1 cellular context compared by ENCODE assay signal in the genomic region with DNA sequence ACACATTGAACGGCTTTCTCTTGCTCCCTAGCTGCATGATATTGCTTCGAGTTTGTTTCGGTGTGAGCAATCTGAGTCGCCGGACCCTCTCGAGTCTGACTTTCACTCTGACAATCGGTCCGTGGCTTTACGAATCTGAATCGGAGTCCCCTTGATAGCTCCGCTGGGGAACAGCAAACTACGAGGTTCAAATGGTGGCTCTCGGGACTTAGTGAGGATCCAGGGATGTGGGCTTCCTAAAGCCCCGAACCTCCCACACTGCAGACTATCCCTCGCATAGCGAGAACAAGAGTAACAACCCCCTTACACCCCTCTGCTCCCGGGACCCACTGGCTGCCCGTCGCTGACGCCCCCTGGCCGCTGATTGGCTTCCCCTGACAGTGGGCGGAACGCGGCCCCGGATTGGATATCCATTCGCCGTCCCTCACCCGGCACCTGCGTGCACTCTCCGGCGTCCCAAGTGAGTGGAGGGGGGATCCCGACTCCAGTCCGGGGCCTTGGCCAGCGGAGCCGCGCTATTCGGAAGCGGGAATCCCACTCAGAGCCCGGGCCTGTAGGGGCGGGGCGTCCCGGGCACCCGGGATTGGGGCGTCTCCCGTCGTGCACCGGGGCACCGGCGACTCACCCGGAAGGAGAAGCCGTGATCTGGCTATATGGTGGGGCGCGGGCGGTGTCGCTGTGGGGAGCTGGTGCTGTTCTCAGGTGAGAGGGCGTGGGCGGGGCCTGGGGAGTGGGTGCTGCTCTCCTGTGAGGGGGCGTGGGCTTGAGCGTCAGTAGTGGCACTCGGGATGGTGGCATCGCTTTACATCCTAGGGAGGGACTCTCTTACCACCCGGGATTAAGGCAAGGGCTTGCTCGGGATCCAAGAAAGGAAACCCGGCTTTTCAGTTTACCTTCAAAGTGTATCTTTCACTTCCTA.
TF ChIP-seq lines count a peak whose summit lies in the region.

A gene with protein sequence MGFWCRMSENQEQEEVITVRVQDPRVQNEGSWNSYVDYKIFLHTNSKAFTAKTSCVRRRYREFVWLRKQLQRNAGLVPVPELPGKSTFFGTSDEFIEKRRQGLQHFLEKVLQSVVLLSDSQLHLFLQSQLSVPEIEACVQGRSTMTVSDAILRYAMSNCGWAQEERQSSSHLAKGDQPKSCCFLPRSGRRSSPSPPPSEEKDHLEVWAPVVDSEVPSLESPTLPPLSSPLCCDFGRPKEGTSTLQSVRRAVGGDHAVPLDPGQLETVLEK (plus strand): TSS at position 630 of the 919 bp plus-strand sequence. CDS start 4,278 bp downstream, outside the sequence.

TF ChIP-seq in HEK293, 187 proteins besides CTCF, POLR2A, EP300 and RAD21 (continued from another document and continues in another):
- TF ChIP-seq ZNF423 (tag by site-specific recombination; IDR thresholded peaks at IDR 0.05) (peak; percentile 40; the same call in 1 of the 2 replicates), ZNF10 (tag by site-specific recombination; IDR thresholded peaks at IDR 0.05) (peak; percentile 46; the same call in 1 of the 2 replicates), YY1 (tag by site-specific recombination; IDR thresholded peaks at IDR 0.05) (0 out of 2 replicates have a peak, but pooled peaks have one; percentile 22), ZNF335 (tag by site-specific recombination; conservative IDR thresholded peaks at IDR 0.05) (peak; percentile 68), KLF8 (tag by site-specific recombination; IDR thresholded peaks at IDR 0.05) (peak; percentile 96), KLF1 (tag by site-specific recombination; IDR thresholded peaks at IDR 0.05) (peak; percentile 88), GLIS1 (tag by site-specific recombination; IDR thresholded peaks at IDR 0.05) (peak; percentile 59), ZBTB17 (tag by site-specific recombination; IDR thresholded peaks at IDR 0.05) (peak; percentile 82), ZNF174 (tag by site-specific recombination; IDR thresholded peaks at IDR 0.05) (no peak), ZNF654 (tag by site-specific recombination; IDR thresholded peaks at IDR 0.05; ENCODE audit: low read depth) (no peak), ZNF76 (tag by site-specific recombination; IDR thresholded peaks at IDR 0.05; ENCODE audit: borderline replicate concordance, low read depth) (peak; percentile 93), ZNF580 (tag by site-specific recombination; IDR thresholded peaks at IDR 0.05) (0 out of 2 replicates have a peak, but pooled peaks have one; percentile 11), ZNF514 (tag by site-specific recombination; IDR thresholded peaks at IDR 0.05) (no peak), MZF1 (tag by site-specific recombination; IDR thresholded peaks at IDR 0.05; ENCODE audit: borderline replicate concordance) (peak; percentile 29; the same call in 1 of the 2 replicates), ZNF747 (tag by site-specific recombination; IDR thresholded peaks at IDR 0.05) (no peak), ZNF155 (tag by site-specific recombination; IDR thresholded peaks at IDR 0.05) (no peak), ZNF114 (tag by site-specific recombination; IDR thresholded peaks at IDR 0.05) (no peak), ZNF560 (tag by site-specific recombination; IDR thresholded peaks at IDR 0.05; ENCODE audit: borderline replicate concordance) (no peak), GLIS2 (tag by site-specific recombination; IDR thresholded peaks at IDR 0.05) (peak; percentile 64), EGR2 (tag by site-specific recombination; IDR thresholded peaks at IDR 0.05; ENCODE audit: low read depth) (peak; percentile 97), ZEB2 (tag by site-specific recombination; IDR thresholded peaks at IDR 0.05) (peak; percentile 94), ZNF341 (tag by site-specific recombination; IDR thresholded peaks at IDR 0.05; ENCODE audit: low read depth) (peak; percentile 80), ZNF521 (tag by site-specific recombination; IDR thresholded peaks at IDR 0.05) (no peak), ZXDB (tag by site-specific recombination; IDR thresholded peaks at IDR 0.05) (peak; percentile 71), ZFP3 (tag by site-specific recombination; IDR thresholded peaks at IDR 0.05; ENCODE audit: low read depth) (no peak), ZBTB21 (tag by site-specific recombination; IDR thresholded peaks at IDR 0.05) (no peak), ZNF24 (tag by site-specific recombination; IDR thresholded peaks at IDR 0.05) (no peak), KLF7 (tag by site-specific recombination; IDR thresholded peaks at IDR 0.05; ENCODE audit: borderline replicate concordance) (peak; percentile 83; the same call in 1 of the 2 replicates), ZNF398 (tag by site-specific recombination; IDR thresholded peaks at IDR 0.05) (peak; percentile 96), ZNF544 (tag by site-specific recombination; IDR thresholded peaks at IDR 0.05) (no peak), IKZF3 (tag by site-specific recombination; IDR thresholded peaks at IDR 0.05) (peak; percentile 96), ZNF629 (tag by site-specific recombination; IDR thresholded peaks at IDR 0.05) (peak; percentile 58; the same call in 1 of the 2 replicates), SCRT2 (tag by site-specific recombination; IDR thresholded peaks at IDR 0.05) (no peak), SP7 (tag by site-specific recombination; IDR thresholded peaks at IDR 0.05) (peak; percentile 57; the same call in 1 of the 2 replicates), ZNF571 (tag by site-specific recombination; IDR thresholded peaks at IDR 0.05) (no peak), ZBTB48 (tag by site-specific recombination; IDR thresholded peaks at IDR 0.05) (peak; percentile 94), ZBTB8A (tag by site-specific recombination; IDR thresholded peaks at IDR 0.05) (peak; percentile 92), ZNF394 (tag by site-specific recombination; IDR thresholded peaks at IDR 0.05; ENCODE audit: borderline replicate concordance) (peak; percentile 71; the same call in 1 of the 2 replicates)
- TF ChIP-seq, protein P1, sequence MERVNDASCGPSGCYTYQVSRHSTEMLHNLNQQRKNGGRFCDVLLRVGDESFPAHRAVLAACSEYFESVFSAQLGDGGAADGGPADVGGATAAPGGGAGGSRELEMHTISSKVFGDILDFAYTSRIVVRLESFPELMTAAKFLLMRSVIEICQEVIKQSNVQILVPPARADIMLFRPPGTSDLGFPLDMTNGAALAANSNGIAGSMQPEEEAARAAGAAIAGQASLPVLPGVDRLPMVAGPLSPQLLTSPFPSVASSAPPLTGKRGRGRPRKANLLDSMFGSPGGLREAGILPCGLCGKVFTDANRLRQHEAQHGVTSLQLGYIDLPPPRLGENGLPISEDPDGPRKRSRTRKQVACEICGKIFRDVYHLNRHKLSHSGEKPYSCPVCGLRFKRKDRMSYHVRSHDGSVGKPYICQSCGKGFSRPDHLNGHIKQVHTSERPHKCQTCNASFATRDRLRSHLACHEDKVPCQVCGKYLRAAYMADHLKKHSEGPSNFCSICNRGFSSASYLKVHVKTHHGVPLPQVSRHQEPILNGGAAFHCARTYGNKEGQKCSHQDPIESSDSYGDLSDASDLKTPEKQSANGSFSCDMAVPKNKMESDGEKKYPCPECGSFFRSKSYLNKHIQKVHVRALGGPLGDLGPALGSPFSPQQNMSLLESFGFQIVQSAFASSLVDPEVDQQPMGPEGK (tag by site-specific recombination; IDR thresholded peaks at IDR 0.05): peak; percentile 96
- TF ChIP-seq, protein P2, sequence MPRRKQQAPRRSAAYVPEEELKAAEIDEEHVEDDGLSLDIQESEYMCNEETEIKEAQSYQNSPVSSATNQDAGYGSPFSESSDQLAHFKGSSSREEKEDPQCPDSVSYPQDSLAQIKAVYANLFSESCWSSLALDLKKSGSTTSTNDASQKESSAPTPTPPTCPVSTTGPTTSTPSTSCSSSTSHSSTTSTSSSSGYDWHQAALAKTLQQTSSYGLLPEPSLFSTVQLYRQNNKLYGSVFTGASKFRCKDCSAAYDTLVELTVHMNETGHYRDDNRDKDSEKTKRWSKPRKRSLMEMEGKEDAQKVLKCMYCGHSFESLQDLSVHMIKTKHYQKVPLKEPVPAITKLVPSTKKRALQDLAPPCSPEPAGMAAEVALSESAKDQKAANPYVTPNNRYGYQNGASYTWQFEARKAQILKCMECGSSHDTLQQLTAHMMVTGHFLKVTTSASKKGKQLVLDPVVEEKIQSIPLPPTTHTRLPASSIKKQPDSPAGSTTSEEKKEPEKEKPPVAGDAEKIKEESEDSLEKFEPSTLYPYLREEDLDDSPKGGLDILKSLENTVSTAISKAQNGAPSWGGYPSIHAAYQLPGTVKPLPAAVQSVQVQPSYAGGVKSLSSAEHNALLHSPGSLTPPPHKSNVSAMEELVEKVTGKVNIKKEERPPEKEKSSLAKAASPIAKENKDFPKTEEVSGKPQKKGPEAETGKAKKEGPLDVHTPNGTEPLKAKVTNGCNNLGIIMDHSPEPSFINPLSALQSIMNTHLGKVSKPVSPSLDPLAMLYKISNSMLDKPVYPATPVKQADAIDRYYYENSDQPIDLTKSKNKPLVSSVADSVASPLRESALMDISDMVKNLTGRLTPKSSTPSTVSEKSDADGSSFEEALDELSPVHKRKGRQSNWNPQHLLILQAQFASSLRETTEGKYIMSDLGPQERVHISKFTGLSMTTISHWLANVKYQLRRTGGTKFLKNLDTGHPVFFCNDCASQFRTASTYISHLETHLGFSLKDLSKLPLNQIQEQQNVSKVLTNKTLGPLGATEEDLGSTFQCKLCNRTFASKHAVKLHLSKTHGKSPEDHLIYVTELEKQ (tag by site-specific recombination; IDR thresholded peaks at IDR 0.05; ENCODE audit: borderline replicate concordance): no peak
- TF ChIP-seq, protein P3, sequence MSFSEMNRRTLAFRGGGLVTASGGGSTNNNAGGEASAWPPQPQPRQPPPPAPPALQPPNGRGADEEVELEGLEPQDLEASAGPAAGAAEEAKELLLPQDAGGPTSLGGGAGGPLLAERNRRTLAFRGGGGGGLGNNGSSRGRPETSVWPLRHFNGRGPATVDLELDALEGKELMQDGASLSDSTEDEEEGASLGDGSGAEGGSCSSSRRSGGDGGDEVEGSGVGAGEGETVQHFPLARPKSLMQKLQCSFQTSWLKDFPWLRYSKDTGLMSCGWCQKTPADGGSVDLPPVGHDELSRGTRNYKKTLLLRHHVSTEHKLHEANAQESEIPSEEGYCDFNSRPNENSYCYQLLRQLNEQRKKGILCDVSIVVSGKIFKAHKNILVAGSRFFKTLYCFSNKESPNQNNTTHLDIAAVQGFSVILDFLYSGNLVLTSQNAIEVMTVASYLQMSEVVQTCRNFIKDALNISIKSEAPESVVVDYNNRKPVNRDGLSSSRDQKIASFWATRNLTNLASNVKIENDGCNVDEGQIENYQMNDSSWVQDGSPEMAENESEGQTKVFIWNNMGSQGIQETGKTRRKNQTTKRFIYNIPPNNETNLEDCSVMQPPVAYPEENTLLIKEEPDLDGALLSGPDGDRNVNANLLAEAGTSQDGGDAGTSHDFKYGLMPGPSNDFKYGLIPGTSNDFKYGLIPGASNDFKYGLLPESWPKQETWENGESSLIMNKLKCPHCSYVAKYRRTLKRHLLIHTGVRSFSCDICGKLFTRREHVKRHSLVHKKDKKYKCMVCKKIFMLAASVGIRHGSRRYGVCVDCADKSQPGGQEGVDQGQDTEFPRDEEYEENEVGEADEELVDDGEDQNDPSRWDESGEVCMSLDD (tag by site-specific recombination; IDR thresholded peaks at IDR 0.05): peak; percentile 90
- TF ChIP-seq, protein P4, sequence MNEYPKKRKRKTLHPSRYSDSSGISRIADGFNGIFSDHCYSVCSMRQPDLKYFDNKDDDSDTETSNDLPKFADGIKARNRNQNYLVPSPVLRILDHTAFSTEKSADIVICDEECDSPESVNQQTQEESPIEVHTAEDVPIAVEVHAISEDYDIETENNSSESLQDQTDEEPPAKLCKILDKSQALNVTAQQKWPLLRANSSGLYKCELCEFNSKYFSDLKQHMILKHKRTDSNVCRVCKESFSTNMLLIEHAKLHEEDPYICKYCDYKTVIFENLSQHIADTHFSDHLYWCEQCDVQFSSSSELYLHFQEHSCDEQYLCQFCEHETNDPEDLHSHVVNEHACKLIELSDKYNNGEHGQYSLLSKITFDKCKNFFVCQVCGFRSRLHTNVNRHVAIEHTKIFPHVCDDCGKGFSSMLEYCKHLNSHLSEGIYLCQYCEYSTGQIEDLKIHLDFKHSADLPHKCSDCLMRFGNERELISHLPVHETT (tag by site-specific recombination; IDR thresholded peaks at IDR 0.05): peak; percentile 61; the same call in 1 of the 2 replicates
